18 cellular contexts compared by ENCODE assay signal in the genomic region with DNA sequence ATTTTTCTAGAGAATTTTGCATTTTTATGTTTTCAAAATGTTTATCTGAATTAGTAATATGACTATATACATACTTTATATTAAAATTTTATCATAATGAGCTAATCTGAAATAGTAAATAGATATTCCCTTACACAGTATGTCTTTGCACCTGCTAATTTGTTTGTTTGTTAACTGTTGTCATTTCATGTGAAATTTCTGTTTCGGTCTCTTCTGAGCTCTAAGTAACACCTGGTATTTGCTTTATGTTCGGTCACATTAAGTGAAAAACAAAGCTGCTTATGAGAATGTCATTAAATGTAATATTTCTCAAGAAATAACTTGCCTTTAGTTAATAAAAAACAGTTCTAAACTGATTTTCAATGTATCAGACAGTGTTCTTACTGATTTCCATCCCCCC.
DNase-seq lines count a peak whose midpoint lies in the region; ATAC-seq and TF ChIP-seq lines count a peak whose summit lies in the region.
"Had no signal": no experiment of that assay in that cellular context is flagged by ENCODE, and none has a peak within 500 bp of the region (broad histone marks: within the 10 kb centered on the region; RNA-seq: fewer than 3 reads in every experiment).

No MANE protein-coding gene starts in this region.

- intact Hi-C loops in prostate gland (cut with DNase I) (no loop called here), left ventricle myocardium superior (cut with micrococcal nuclease) (no loop called here)

- DNase-seq in epithelial cell of prostate (ENCODE audit: low read depth, low spot score) (no peak), prostate gland (ENCODE audit: low spot score) (no peak), left ventricle myocardium superior (no peak)
- DNase-seq: activated CD4-positive, alpha-beta T cell treated with anti-CD3 and anti-CD28 coated beads for 4 hours; activated naive CD4-positive, alpha-beta T cell treated with Interleukin-2 at 50 U/mL for 16 hours; AML-193; Kasumi-1; left lung; NCI-H1436; NCI-H226; occipital lobe; stimulated activated CD4-positive, alpha-beta T cell treated with anti-CD3 and anti-CD28 coated beads, Interleukin-4, amount 100 ng/mL, for 4 hours; T1000 had no signal

- no peaks in the 10 kb centered on the region for H3K36me3 ChIP-seq in prostate gland
- H3K36me3 ChIP-seq: left lung, SJSA1 had no signal

- TF ChIP-seq POLR2A in prostate gland (IDR thresholded peaks at IDR 0.05), result no peak

- WGBS in prostate gland, result 97% methylated on average over 2 of the region's 2 CpGs

- H3K9me3 ChIP-seq in prostate gland, result no peaks in the 10 kb centered on the region
- H3K9me3 ChIP-seq: left lung, SJSA1 had no signal

- H3K27ac ChIP-seq in epithelial cell of prostate (peak overlapping the region; percentile 93), prostate gland (no peak overlapping the region)
- H3K27ac ChIP-seq: SJSA1 had no signal

- no peak for TF ChIP-seq CTCF in prostate gland (IDR thresholded peaks at IDR 0.05)

- ATAC-seq in GM18909 (IDR thresholded peaks at IDR 0.05; ENCODE audit: poor library complexity, unreplicated experiment), result peak; percentile 44
- ATAC-seq in GM21723 (IDR thresholded peaks at IDR 0.05; ENCODE audit: unreplicated experiment), result peak; percentile 51
- peak; percentile 49 for ATAC-seq in HG03439 (IDR thresholded peaks at IDR 0.05; ENCODE audit: unreplicated experiment)
- no peak for ATAC-seq in HG03520 (IDR thresholded peaks at IDR 0.05; ENCODE audit: unreplicated experiment)
- ATAC-seq in left ventricle myocardium superior, result no peak
- ATAC-seq: left lung had no signal

- H3K4me3 ChIP-seq in prostate gland, result no peak overlapping the region
- H3K4me3 ChIP-seq: left lung, SJSA1 had no signal

- H3K4me1 ChIP-seq in prostate gland (replicated peaks), result peaks cover 6% of the 10 kb centered on the region

- H3K27me3 ChIP-seq in prostate gland (replicated peaks; ENCODE audit: insufficient read depth), result no peaks in the 10 kb centered on the region
- H3K27me3 ChIP-seq: left lung, SJSA1 had no signal

Comparison
In these comparisons a context has a peak if more than half of its experiments do, and no peak if none do; other contexts are left out.
1. ATAC-seq: peak in GM18909 (single experiment), GM21723 (single experiment) and HG03439 (single experiment); none in HG03520 (single experiment) and left ventricle myocardium superior (single experiment).